14 cellular contexts compared by ENCODE assay signal in the genomic region with DNA sequence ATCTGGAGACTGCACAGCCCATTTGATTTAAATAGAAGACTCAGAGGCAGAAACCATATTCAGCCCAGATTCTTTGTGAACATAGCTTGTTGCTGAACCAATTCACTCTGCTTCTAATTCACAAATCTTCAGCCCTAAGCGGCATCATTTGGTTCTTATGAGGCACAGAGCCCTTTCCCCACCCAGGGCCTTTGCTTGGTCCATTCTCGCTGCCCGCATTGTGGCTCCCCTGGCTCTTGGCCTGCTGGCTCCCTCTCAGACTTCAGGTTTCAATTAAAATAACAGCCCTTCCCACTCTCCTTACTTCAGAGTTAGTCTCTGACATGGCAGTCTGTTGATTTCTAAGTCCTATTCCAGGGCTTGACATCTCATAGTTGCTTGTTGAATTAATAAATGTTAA.
"Had no signal": no experiment of that assay in that cellular context is flagged by ENCODE, and none has a peak within 500 bp of the region (broad histone marks: within the 10 kb centered on the region; RNA-seq: fewer than 3 reads in every experiment).

No MANE protein-coding gene starts in this region.

- DNase-seq: activated CD4-positive, alpha-beta T cell treated with anti-CD3 and anti-CD28 coated beads for 4 hours; activated CD8-positive, alpha-beta memory T cell treated with anti-CD3 and anti-CD28 coated beads, Interleukin-2, amount 50 U/mL, for 4 hours; activated CD8-positive, alpha-beta T cell treated with anti-CD3 and anti-CD28 coated beads for 36 hours; activated naive CD8-positive, alpha-beta T cell treated with anti-CD3 and anti-CD28 coated beads, Interleukin-2, amount 10 ng/mL, durations not matched to agents 7 days and 5 days; aorta; hippocampal formation; retina; stimulated activated CD4-positive, alpha-beta T cell treated with anti-CD3 and anti-CD28 coated beads, Interleukin-15, amount 100 ng/mL, for 24 hours; stimulated activated CD4-positive, alpha-beta T cell treated with anti-CD3 and anti-CD28 coated beads, Interleukin-4, amount 100 ng/mL, for 24 hours; T1000 had no signal

- H3K4me3 Mint-ChIP-seq: activated CD8-positive, alpha-beta T cell treated with anti-CD3 and anti-CD28 coated beads for 36 hours; activated naive CD8-positive, alpha-beta T cell treated with anti-CD3 and anti-CD28 coated beads, Interleukin-2, amount 10 ng/mL, durations not matched to agents 7 days and 5 days had no signal

- H3K36me3 Mint-ChIP-seq: activated naive CD8-positive, alpha-beta T cell treated with anti-CD3 and anti-CD28 coated beads, Interleukin-2, amount 10 ng/mL, durations not matched to agents 7 days and 5 days had no signal

- H3K27me3 Mint-ChIP-seq: activated CD8-positive, alpha-beta T cell treated with anti-CD3 and anti-CD28 coated beads for 36 hours had no signal

- H3K9me3 ChIP-seq: esophagus muscularis mucosa, gastroesophageal sphincter, thyroid gland, vagina had no signal

- ATAC-seq: activated CD8-positive, alpha-beta T cell treated with anti-CD3 and anti-CD28 coated beads for 36 hours; gastroesophageal sphincter had no signal

- H3K4me3 ChIP-seq: esophagus muscularis mucosa, gastroesophageal sphincter, thyroid gland, vagina had no signal

- H3K27me3 ChIP-seq: esophagus muscularis mucosa, gastroesophageal sphincter, thyroid gland, vagina had no signal

- H3K27ac ChIP-seq: esophagus muscularis mucosa, gastroesophageal sphincter, thyroid gland, vagina had no signal

- H3K27ac Mint-ChIP-seq: activated CD8-positive, alpha-beta T cell treated with anti-CD3 and anti-CD28 coated beads for 36 hours; activated naive CD8-positive, alpha-beta T cell treated with anti-CD3 and anti-CD28 coated beads, Interleukin-2, amount 10 ng/mL, durations not matched to agents 7 days and 5 days had no signal

- H3K4me1 Mint-ChIP-seq: activated naive CD8-positive, alpha-beta T cell treated with anti-CD3 and anti-CD28 coated beads, Interleukin-2, amount 10 ng/mL, durations not matched to agents 7 days and 5 days had no signal

- H3K36me3 ChIP-seq: esophagus muscularis mucosa, gastroesophageal sphincter, thyroid gland, vagina had no signal

- H3K9me3 Mint-ChIP-seq: activated CD8-positive, alpha-beta T cell treated with anti-CD3 and anti-CD28 coated beads for 36 hours; activated naive CD8-positive, alpha-beta T cell treated with anti-CD3 and anti-CD28 coated beads, Interleukin-2, amount 10 ng/mL, durations not matched to agents 7 days and 5 days had no signal
